29 cellular contexts compared by ENCODE assay signal in genomic region chrX:1488745-1489144, GRCh38. TPM values are rescaled to one million over a fixed set of nuclear protein-coding genes. Genes with fewer than 3 reads are reported as not detected.
DNase-seq lines count a peak whose midpoint lies in the region; ATAC-seq and TF ChIP-seq lines count a peak whose summit lies in the region.
"Had no signal": no experiment of that assay in that cellular context is flagged by ENCODE, and none has a peak within 500 bp of the region (broad histone marks: within the 10 kb centered on the region; RNA-seq: fewer than 3 reads in every experiment).

No MANE protein-coding gene starts in this region.

- H3K9me3 ChIP-seq in Karpas-422 (ENCODE audit: low read length) = peaks cover 6% of the 10 kb centered on the region; the same call in 1 of the 2 replicates
- no peaks in the 10 kb centered on the region for H3K9me3 ChIP-seq in neural progenitor cell (ENCODE audit: low read depth)
- H3K9me3 ChIP-seq: adrenal gland, BE2C, HAP-1 had no signal

- peaks cover 22% of the 10 kb centered on the region for H3F3A ChIP-seq in neural progenitor cell (ENCODE audit: low read depth)

- CTCF ChIA-PET in activated CD4-positive, alpha-beta T cell treated with anti-CD3 and anti-CD28 coated beads, Interleukin-2, amount 10 ng/mL, durations not matched to agents 7 days and 5 days (lab: Charles Lee) = no interaction called here

- H3K4me1 ChIP-seq in Karpas-422 (ENCODE audit: low read length) = peaks cover 54% of the 10 kb centered on the region
- peaks cover 4% of the 10 kb centered on the region for H3K4me1 ChIP-seq in neural progenitor cell
- H3K4me1 ChIP-seq: BE2C, Caco-2, foreskin keratinocyte, HAP-1 had no signal

- H4K20me1 ChIP-seq in Karpas-422 (ENCODE audit: insufficient read depth, low read depth, low read length) (no peaks in the 10 kb centered on the region), neural progenitor cell (ENCODE audit: low read depth) (no peaks in the 10 kb centered on the region)

- H3K27ac ChIP-seq in Karpas-422 (ENCODE audit: low read length) (peak overlapping the region; percentile 100), neural progenitor cell (no peak overlapping the region)
- H3K27ac ChIP-seq: adrenal gland, brain microvascular endothelial cell, foreskin keratinocyte had no signal

- peaks cover 73% of the 10 kb centered on the region for H3K36me3 Mint-ChIP-seq in activated CD4-positive, alpha-beta T cell treated with anti-CD3 and anti-CD28 coated beads, Interleukin-2, amount 10 ng/mL, durations not matched to agents 7 days and 5 days (ENCODE audit: low read depth)
- H3K36me3 Mint-ChIP-seq in central memory CD8-positive, alpha-beta T cell (ENCODE audit: insufficient read depth) = peaks cover 77% of the 10 kb centered on the region
- peaks cover 5% of the 10 kb centered on the region for H3K36me3 Mint-ChIP-seq in neural progenitor cell

- POLR2A ChIA-PET in activated CD4-positive, alpha-beta T cell treated with anti-CD3 and anti-CD28 coated beads, Interleukin-2, amount 10 ng/mL, durations not matched to agents 7 days and 5 days (lab: Charles Lee) = no interaction called here

- H3K4me3 ChIP-seq in Karpas-422 (ENCODE audit: low read length) (peak overlapping the region; percentile 35; the same call in 1 of the 2 replicates), neural progenitor cell (no peak overlapping the region)
- H3K4me3 ChIP-seq: adrenal gland, HAP-1, heart right ventricle had no signal

- no peak overlapping the region for H3K4me3 Mint-ChIP-seq in activated CD4-positive, alpha-beta T cell treated with anti-CD3 and anti-CD28 coated beads, Interleukin-2, amount 10 ng/mL, durations not matched to agents 7 days and 5 days
- H3K4me3 Mint-ChIP-seq in central memory CD8-positive, alpha-beta T cell = peak overlapping the region; percentile 36
- peak overlapping the region; percentile 41 for H3K4me3 Mint-ChIP-seq in neural progenitor cell

- H3K27ac Mint-ChIP-seq in activated CD4-positive, alpha-beta T cell treated with anti-CD3 and anti-CD28 coated beads, Interleukin-2, amount 10 ng/mL, durations not matched to agents 7 days and 5 days = peak overlapping the region; percentile 57
- peak overlapping the region; percentile 71 for H3K27ac Mint-ChIP-seq in central memory CD8-positive, alpha-beta T cell (ENCODE audit: low read depth)
- peak overlapping the region; percentile 42 for H3K27ac Mint-ChIP-seq in neural progenitor cell
- H3K27ac Mint-ChIP-seq: activated T-helper 2 cell treated with anti-CD3 and anti-CD28 coated beads, Interferon-gamma antibody, Interleukin-2, Interleukin-4, amounts not matched to agents 10 μg/mL and 5 μg/mL and 100 μg/mL, durations not matched to agents 14 hours and 24 hours and 36 hours had no signal

- DNase-seq in activated CD4-positive, alpha-beta T cell treated with anti-CD3 and anti-CD28 coated beads, Interleukin-2, amount 10 ng/mL, durations not matched to agents 7 days and 5 days = no peak
- no peak for DNase-seq in activated CD4-positive, alpha-beta T cell treated with anti-CD3 and anti-CD28 coated beads, Interleukin-2, amount 50 U/mL, for 4 hours
- no peak for DNase-seq in Karpas-422
- no peak for DNase-seq in central memory CD8-positive, alpha-beta T cell (ENCODE audit: low spot score in 2 of 2)
- no peak for DNase-seq in neural progenitor cell (ENCODE audit: low spot score)
- DNase-seq in NCI-H1930 (lab: John Stamatoyannopoulos, UW) = no peak
- no peak for DNase-seq in NCI-H2196 (lab: John Stamatoyannopoulos, UW; ENCODE audit: unreplicated experiment)
- DNase-seq in DMS114 treated with DMSO at 0.1 percent for 48 hours (lab: John Stamatoyannopoulos, UW; ENCODE audit: unreplicated experiment) = no peak
- DNase-seq: BE2C; brain microvascular endothelial cell; Caco-2; DMS79 treated with DMSO at 0.1 percent for 48 hours; effector CD4-positive, alpha-beta T cell; erythroblast; foreskin keratinocyte; heart right ventricle; left cardiac atrium; mammary epithelial cell; NCI-H1092; NCI-H2029; NCI-H226; NCI-H774; occipital lobe; OCI-M1; small intestine; stimulated activated CD4-positive, alpha-beta T cell treated with anti-CD3 and anti-CD28 coated beads, Interleukin-1b, Interleukin-23, amount 100 ng/mL, for 48 hours had no signal

- no peaks in the 10 kb centered on the region for H3K27me3 Mint-ChIP-seq in activated CD4-positive, alpha-beta T cell treated with anti-CD3 and anti-CD28 coated beads, Interleukin-2, amount 10 ng/mL, durations not matched to agents 7 days and 5 days
- H3K27me3 Mint-ChIP-seq in central memory CD8-positive, alpha-beta T cell = no peaks in the 10 kb centered on the region
- peaks cover 16% of the 10 kb centered on the region for H3K27me3 Mint-ChIP-seq in neural progenitor cell (ENCODE audit: insufficient read depth, low read depth)

- ATAC-seq in central memory CD8-positive, alpha-beta T cell (replicated peaks; ENCODE audit: extremely low read depth, poor library complexity, severe bottlenecking) = no peak
- ATAC-seq: foreskin keratinocyte, heart right ventricle, left cardiac atrium had no signal

- no peaks in the 10 kb centered on the region for H3K9me2 ChIP-seq in Karpas-422 (replicated peaks; ENCODE audit: insufficient read depth, low read length)

- H3K36me3 ChIP-seq in Karpas-422 (ENCODE audit: insufficient read depth, low read length) = peaks cover 53% of the 10 kb centered on the region
- no peaks in the 10 kb centered on the region for H3K36me3 ChIP-seq in neural progenitor cell
- H3K36me3 ChIP-seq: adrenal gland, BE2C, brain microvascular endothelial cell, HAP-1, heart right ventricle had no signal

- TF ChIP-seq CTCF in neural progenitor cell (IDR thresholded peaks at IDR 0.05) = no peak

- H3K4me2 ChIP-seq in Karpas-422 (ENCODE audit: low read depth, low read length, poor library complexity, severe bottlenecking) = peak overlapping the region; percentile 16
- no peak overlapping the region for H3K4me2 ChIP-seq in neural progenitor cell

- H3K79me2 ChIP-seq in Karpas-422 (ENCODE audit: low read length) = peaks cover 37% of the 10 kb centered on the region
- H3K79me2 ChIP-seq in neural progenitor cell (ENCODE audit: low read depth) = no peaks in the 10 kb centered on the region

- peaks cover 53% of the 10 kb centered on the region for H3K4me1 Mint-ChIP-seq in activated CD4-positive, alpha-beta T cell treated with anti-CD3 and anti-CD28 coated beads, Interleukin-2, amount 10 ng/mL, durations not matched to agents 7 days and 5 days
- peaks cover 55% of the 10 kb centered on the region for H3K4me1 Mint-ChIP-seq in central memory CD8-positive, alpha-beta T cell
- peaks cover 5% of the 10 kb centered on the region for H3K4me1 Mint-ChIP-seq in neural progenitor cell

- H2AFZ ChIP-seq in Karpas-422 (ENCODE audit: low read length) (no peak overlapping the region), neural progenitor cell (replicated peaks) (no peak overlapping the region)

- peaks cover 10% of the 10 kb centered on the region for H3K9me3 Mint-ChIP-seq in activated CD4-positive, alpha-beta T cell treated with anti-CD3 and anti-CD28 coated beads, Interleukin-2, amount 10 ng/mL, durations not matched to agents 7 days and 5 days
- peaks cover 12% of the 10 kb centered on the region for H3K9me3 Mint-ChIP-seq in central memory CD8-positive, alpha-beta T cell
- peaks cover 25% of the 10 kb centered on the region for H3K9me3 Mint-ChIP-seq in neural progenitor cell

- no peaks in the 10 kb centered on the region for H3K27me3 ChIP-seq in Karpas-422 (ENCODE audit: low read length)
- H3K27me3 ChIP-seq in neural progenitor cell = no peaks in the 10 kb centered on the region
- H3K27me3 ChIP-seq: adrenal gland, BE2C, brain microvascular endothelial cell, foreskin keratinocyte had no signal

- peak overlapping the region; percentile 47; the same call in 1 of the 2 replicates for H3K9ac ChIP-seq in Karpas-422 (ENCODE audit: low read length)
- no peak overlapping the region for H3K9ac ChIP-seq in neural progenitor cell

RNA-seq across cellular contexts. Expression of gene ASMTL, which starts 36.0 kb away (rescaled TPM):
- 10 to 100 TPM; 30.7 to 33.9 TPM for total RNA-seq in activated CD4-positive, alpha-beta T cell treated with anti-CD3 and anti-CD28 coated beads, Interleukin-2, amount 10 ng/mL, durations not matched to agents 7 days and 5 days
- total RNA-seq in Karpas-422 (2014; rRNA removed; shearing (Covaris generic); ENCODE audit: low replicate concordance) = 18.4 and 51.0 TPM in 2 replicates
- 46.1 and 73.2 TPM in 2 replicates for total RNA-seq in neural progenitor cell (ENCODE audit: low replicate concordance)

RNA-seq across cellular contexts. Expression of gene P2RY8, which starts 48.2 kb away (rescaled TPM):
- total RNA-seq in activated CD4-positive, alpha-beta T cell treated with anti-CD3 and anti-CD28 coated beads, Interleukin-2, amount 10 ng/mL, durations not matched to agents 7 days and 5 days = 100 to 1,000 TPM in 1 of 2 experiments, 10 to 100 TPM in 1; 99.1 to 107 TPM
- 87.1 and 130 TPM in 2 replicates for total RNA-seq in Karpas-422 (2014; rRNA removed; shearing (Covaris generic); ENCODE audit: low replicate concordance)
- total RNA-seq in neural progenitor cell (ENCODE audit: low replicate concordance) = 0.32 and 0.68 TPM in 2 replicates
- total RNA-seq: Caco-2, foreskin keratinocyte, mammary epithelial cell had no signal

Comparison
In these comparisons a context has a peak if more than half of its experiments do, and no peak if none do; other contexts are left out.
1. RNA of gene P2RY8, which starts 48.2 kb away (total RNA-seq): 99.1 to 107 TPM in activated CD4-positive, alpha-beta T cell treated with anti-CD3 and anti-CD28 coated beads, Interleukin-2, amount 10 ng/mL, durations not matched to agents 7 days and 5 days and 87.1 to 130 TPM in Karpas-422; 0.32 to 0.68 TPM in neural progenitor cell; every median in the first group is over 10 times any median in the second.
2. Peak in every context shown above with its lines, with median percentiles within 50 percentile points of each other: H3K27ac Mint-ChIP-seq.